In genomic region chr14:92686763-92687427, GRCh38 we compare ENCODE assay signal across 9 cellular contexts.
DNase-seq lines count a peak whose midpoint lies in the region; ATAC-seq, FAIRE-seq and TF ChIP-seq lines count a peak whose summit lies in the region.
"Had no signal": no experiment of that assay in that cellular context is flagged by ENCODE, and none has a peak within 500 bp of the region (broad histone marks: within the 10 kb centered on the region; RNA-seq: fewer than 3 reads in every experiment).

No MANE protein-coding gene starts in this region.

- H3K27me3 Mint-ChIP-seq in central memory CD8-positive, alpha-beta T cell: no peaks in the 10 kb centered on the region

- peak overlapping the region; percentile 19 for H3K27ac Mint-ChIP-seq in central memory CD8-positive, alpha-beta T cell (ENCODE audit: low read depth)

- no peaks in the 10 kb centered on the region for H3K9me3 ChIP-seq in WERI-Rb-1 (ENCODE audit: severe bottlenecking)
- no peaks in the 10 kb centered on the region for H3K9me3 ChIP-seq in kidney (ENCODE audit: control insufficient read depth in 1 of 2, low read length in 2 of 2)

- peak in 12 of 14 donors; percentile 30 to 84 (median 60) for DNase-seq in C1 segment of cervical spinal cord (lab: John Stamatoyannopoulos, UW)
- DNase-seq in NCI-H146 (lab: John Stamatoyannopoulos, UW): peak; percentile 78
- DNase-seq in WERI-Rb-1: peak; percentile 94
- DNase-seq in central memory CD8-positive, alpha-beta T cell (ENCODE audit: low spot score in 2 of 2): peak in 1 of 2 donors; percentile 60
- peak; percentile 91 for DNase-seq in kidney
- DNase-seq in stimulated activated CD4-positive, alpha-beta T cell treated with anti-CD3 and anti-CD28 coated beads, Interleukin-15, amount 100 ng/mL, for 24 hours: peak; percentile 68

- ATAC-seq in GM21528 (IDR thresholded peaks at IDR 0.05; ENCODE audit: low FRiP score, unreplicated experiment): peak; percentile 56
- peak; percentile 61 for ATAC-seq in central memory CD8-positive, alpha-beta T cell (replicated peaks; ENCODE audit: extremely low read depth, poor library complexity, severe bottlenecking)
- no peak for ATAC-seq in HG02571 (IDR thresholded peaks at IDR 0.05; ENCODE audit: unreplicated experiment)

- H3K9me3 Mint-ChIP-seq in central memory CD8-positive, alpha-beta T cell: no peaks in the 10 kb centered on the region

- no peak for FAIRE-seq in kidney (lab: Jason Lieb, UNC)

- no peaks in the 10 kb centered on the region for H3K4me1 ChIP-seq in kidney (ENCODE audit: control insufficient read depth in 1 of 2, insufficient read depth in 1 of 2, low read depth in 1 of 2, low read length in 2 of 2)

- H3K4me3 Mint-ChIP-seq in central memory CD8-positive, alpha-beta T cell: no peak overlapping the region

- no peaks in the 10 kb centered on the region for H3K27me3 ChIP-seq in WERI-Rb-1 (ENCODE audit: insufficient read depth, low read depth, severe bottlenecking)

- H3K27ac ChIP-seq in WERI-Rb-1 (peak overlapping the region; percentile 93), kidney (ENCODE audit: low read depth in 2 of 2, low read length in 2 of 2) (no peak overlapping the region)
- H3K27ac ChIP-seq: HL-60 had no signal

- H3K4me3 ChIP-seq in WERI-Rb-1 (ENCODE audit: low read depth, low read length) (peak overlapping the region; percentile 75), kidney (ENCODE audit: low read length in 2 of 2) (peak overlapping the region in 1 of 2 donors; percentile 29)

- intact Hi-C loops in kidney (cut with DNase I): no loop called here

- TF ChIP-seq CTCF in WERI-Rb-1 (IDR thresholded peaks at IDR 0.05; ENCODE audit: low read depth, low read length): peak; percentile 88
- TF ChIP-seq CTCF in kidney (IDR thresholded peaks at IDR 0.05; ENCODE audit: borderline replicate concordance, extremely low read depth, insufficient read depth): peak; percentile 97

- peaks cover 39% of the 10 kb centered on the region for H3K36me3 ChIP-seq in WERI-Rb-1
- peaks cover 0 to 2% of the 10 kb centered on the region in 2 donors for H3K36me3 ChIP-seq in kidney (ENCODE audit: control insufficient read depth in 1 of 2, insufficient read depth in 2 of 2, low read length in 2 of 2)

- peaks cover 6% of the 10 kb centered on the region for H3K4me1 Mint-ChIP-seq in central memory CD8-positive, alpha-beta T cell

- no peak overlapping the region for H3K9ac ChIP-seq in kidney (ENCODE audit: low read length in 2 of 2)

- H3K36me3 Mint-ChIP-seq in central memory CD8-positive, alpha-beta T cell (ENCODE audit: insufficient read depth): peaks cover 21% of the 10 kb centered on the region
